18 cellular contexts compared by ENCODE assay signal in genomic region chr4:8433181-8433580, GRCh38.
"Had no signal": no experiment of that assay in that cellular context is flagged by ENCODE, and none has a peak within 500 bp of the region (broad histone marks: within the 10 kb centered on the region; RNA-seq: fewer than 3 reads in every experiment).

No MANE protein-coding gene starts in this region.

- H3K9ac ChIP-seq: parathyroid adenoma had no signal

- H3K4me3 Mint-ChIP-seq: activated naive CD4-positive, alpha-beta T cell treated with anti-CD3 and anti-CD28 coated beads, Interleukin-2, amount 50 U/mL, for 24 hours; effector memory CD8-positive, alpha-beta T cell; stimulated activated effector memory CD8-positive, alpha-beta T cell treated with anti-CD3 and anti-CD28 coated beads, Interleukin-12 subunit alpha, Interleukin-12 subunit beta, amount 100 ng/mL, for 72 hours had no signal

- H3K9me3 Mint-ChIP-seq: activated naive CD4-positive, alpha-beta T cell treated with anti-CD3 and anti-CD28 coated beads, Interleukin-2, amount 50 U/mL, for 24 hours; effector memory CD8-positive, alpha-beta T cell; stimulated activated effector memory CD8-positive, alpha-beta T cell treated with anti-CD3 and anti-CD28 coated beads, Interleukin-12 subunit alpha, Interleukin-12 subunit beta, amount 100 ng/mL, for 72 hours had no signal

- ATAC-seq: activated CD4-positive, CD25-positive, alpha-beta regulatory T cell treated with anti-CD3 and anti-CD28 coated beads, Interleukin-2, amount 50 U/mL, for 24 hours; effector memory CD8-positive, alpha-beta T cell; mucosa of descending colon; naive thymus-derived CD4-positive, alpha-beta T cell; stimulated activated effector memory CD8-positive, alpha-beta T cell treated with anti-CD3 and anti-CD28 coated beads, Interleukin-12 subunit alpha, Interleukin-12 subunit beta, amount 100 ng/mL, for 72 hours had no signal

- H3K9me3 ChIP-seq: left ventricle myocardium inferior, mucosa of descending colon, neutrophil, transverse colon had no signal

- H2AFZ ChIP-seq: parathyroid adenoma had no signal

- H3K27ac ChIP-seq: brain microvascular endothelial cell, epithelial cell of prostate, left ventricle myocardium inferior, neutrophil, parathyroid adenoma, SK-N-MC, transverse colon had no signal

- H3K27me3 ChIP-seq: brain microvascular endothelial cell, neutrophil, transverse colon had no signal

- DNase-seq: activated CD4-positive, alpha-beta T cell treated with anti-CD3 and anti-CD28 coated beads, Interleukin-2, amount 50 U/mL, for 4 hours; activated T-cell treated with anti-CD3 and anti-CD28 coated beads, Interleukin-2, amount 50 U/mL, for 1 hour; amygdala; brain microvascular endothelial cell; dermis blood vessel endothelial cell; effector memory CD8-positive, alpha-beta T cell; hippocampal formation; left ventricle myocardium inferior; mucosa of descending colon; naive thymus-derived CD4-positive, alpha-beta T cell; transverse colon had no signal

- H3K27ac Mint-ChIP-seq: activated naive CD4-positive, alpha-beta T cell treated with anti-CD3 and anti-CD28 coated beads, Interleukin-2, amount 50 U/mL, for 24 hours; stimulated activated effector memory CD8-positive, alpha-beta T cell treated with anti-CD3 and anti-CD28 coated beads, Interleukin-12 subunit alpha, Interleukin-12 subunit beta, amount 100 ng/mL, for 72 hours had no signal

- H3K4me3 ChIP-seq: left ventricle myocardium inferior, mucosa of descending colon, SK-N-MC, transverse colon had no signal

- H3K36me3 ChIP-seq: brain microvascular endothelial cell, left ventricle myocardium inferior, neutrophil, transverse colon had no signal

- H3K4me1 ChIP-seq: parathyroid adenoma had no signal

- H3K27me3 Mint-ChIP-seq: activated naive CD4-positive, alpha-beta T cell treated with anti-CD3 and anti-CD28 coated beads, Interleukin-2, amount 50 U/mL, for 24 hours; effector memory CD8-positive, alpha-beta T cell; naive thymus-derived CD4-positive, alpha-beta T cell had no signal
